In the genomic region with DNA sequence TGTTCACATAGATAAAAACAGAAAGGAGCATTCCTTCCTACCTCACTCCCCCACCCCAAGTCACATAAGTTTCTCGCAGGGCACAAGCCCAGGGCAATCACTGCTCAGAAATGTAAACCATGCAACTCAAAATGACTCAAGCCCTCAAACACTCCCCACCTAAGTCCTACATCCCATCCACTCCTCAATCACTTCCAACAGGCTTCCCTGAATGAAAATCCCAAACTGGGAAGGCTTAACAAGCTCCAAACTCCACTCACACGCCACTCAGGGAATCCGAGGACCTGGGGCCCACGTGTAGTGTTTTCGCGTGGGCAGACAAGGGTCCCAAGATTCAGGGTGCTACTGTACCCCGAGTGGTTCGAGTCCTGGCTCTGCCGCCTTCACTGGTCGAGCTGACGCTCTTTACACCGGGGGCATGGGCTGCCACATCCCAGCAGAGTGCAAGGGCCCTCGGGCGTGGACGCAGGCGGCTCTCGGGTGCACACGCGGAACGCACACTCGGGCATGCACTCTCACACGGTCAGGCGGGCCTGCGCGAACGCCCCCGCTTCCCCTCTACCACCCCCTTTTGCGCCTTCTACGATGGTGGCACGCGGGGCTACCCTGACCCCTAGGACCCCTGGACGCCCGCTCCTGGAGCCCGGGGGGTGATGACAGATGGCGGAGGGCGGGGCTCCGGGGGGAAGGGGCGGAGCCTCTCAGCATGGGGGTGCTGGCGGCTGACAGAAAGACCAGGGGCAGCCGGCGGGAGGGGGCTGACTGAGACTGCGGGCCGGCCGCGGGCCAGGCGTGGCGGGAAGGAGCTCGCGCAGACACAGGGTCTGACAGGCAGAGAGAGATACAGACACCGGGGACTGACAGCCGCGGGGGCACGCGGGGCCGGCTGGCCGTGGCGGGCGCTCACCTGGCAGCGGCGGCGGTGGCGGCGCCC, we compare ENCODE assay signal across 1 cellular context.
TF ChIP-seq lines count a peak whose summit lies in the region.

No MANE protein-coding gene starts in this region.

TF ChIP-seq in K562, 482 proteins besides CTCF, POLR2A, EP300 and RAD21 (continued from another document and continues in another):
- TF ChIP-seq, protein P1, sequence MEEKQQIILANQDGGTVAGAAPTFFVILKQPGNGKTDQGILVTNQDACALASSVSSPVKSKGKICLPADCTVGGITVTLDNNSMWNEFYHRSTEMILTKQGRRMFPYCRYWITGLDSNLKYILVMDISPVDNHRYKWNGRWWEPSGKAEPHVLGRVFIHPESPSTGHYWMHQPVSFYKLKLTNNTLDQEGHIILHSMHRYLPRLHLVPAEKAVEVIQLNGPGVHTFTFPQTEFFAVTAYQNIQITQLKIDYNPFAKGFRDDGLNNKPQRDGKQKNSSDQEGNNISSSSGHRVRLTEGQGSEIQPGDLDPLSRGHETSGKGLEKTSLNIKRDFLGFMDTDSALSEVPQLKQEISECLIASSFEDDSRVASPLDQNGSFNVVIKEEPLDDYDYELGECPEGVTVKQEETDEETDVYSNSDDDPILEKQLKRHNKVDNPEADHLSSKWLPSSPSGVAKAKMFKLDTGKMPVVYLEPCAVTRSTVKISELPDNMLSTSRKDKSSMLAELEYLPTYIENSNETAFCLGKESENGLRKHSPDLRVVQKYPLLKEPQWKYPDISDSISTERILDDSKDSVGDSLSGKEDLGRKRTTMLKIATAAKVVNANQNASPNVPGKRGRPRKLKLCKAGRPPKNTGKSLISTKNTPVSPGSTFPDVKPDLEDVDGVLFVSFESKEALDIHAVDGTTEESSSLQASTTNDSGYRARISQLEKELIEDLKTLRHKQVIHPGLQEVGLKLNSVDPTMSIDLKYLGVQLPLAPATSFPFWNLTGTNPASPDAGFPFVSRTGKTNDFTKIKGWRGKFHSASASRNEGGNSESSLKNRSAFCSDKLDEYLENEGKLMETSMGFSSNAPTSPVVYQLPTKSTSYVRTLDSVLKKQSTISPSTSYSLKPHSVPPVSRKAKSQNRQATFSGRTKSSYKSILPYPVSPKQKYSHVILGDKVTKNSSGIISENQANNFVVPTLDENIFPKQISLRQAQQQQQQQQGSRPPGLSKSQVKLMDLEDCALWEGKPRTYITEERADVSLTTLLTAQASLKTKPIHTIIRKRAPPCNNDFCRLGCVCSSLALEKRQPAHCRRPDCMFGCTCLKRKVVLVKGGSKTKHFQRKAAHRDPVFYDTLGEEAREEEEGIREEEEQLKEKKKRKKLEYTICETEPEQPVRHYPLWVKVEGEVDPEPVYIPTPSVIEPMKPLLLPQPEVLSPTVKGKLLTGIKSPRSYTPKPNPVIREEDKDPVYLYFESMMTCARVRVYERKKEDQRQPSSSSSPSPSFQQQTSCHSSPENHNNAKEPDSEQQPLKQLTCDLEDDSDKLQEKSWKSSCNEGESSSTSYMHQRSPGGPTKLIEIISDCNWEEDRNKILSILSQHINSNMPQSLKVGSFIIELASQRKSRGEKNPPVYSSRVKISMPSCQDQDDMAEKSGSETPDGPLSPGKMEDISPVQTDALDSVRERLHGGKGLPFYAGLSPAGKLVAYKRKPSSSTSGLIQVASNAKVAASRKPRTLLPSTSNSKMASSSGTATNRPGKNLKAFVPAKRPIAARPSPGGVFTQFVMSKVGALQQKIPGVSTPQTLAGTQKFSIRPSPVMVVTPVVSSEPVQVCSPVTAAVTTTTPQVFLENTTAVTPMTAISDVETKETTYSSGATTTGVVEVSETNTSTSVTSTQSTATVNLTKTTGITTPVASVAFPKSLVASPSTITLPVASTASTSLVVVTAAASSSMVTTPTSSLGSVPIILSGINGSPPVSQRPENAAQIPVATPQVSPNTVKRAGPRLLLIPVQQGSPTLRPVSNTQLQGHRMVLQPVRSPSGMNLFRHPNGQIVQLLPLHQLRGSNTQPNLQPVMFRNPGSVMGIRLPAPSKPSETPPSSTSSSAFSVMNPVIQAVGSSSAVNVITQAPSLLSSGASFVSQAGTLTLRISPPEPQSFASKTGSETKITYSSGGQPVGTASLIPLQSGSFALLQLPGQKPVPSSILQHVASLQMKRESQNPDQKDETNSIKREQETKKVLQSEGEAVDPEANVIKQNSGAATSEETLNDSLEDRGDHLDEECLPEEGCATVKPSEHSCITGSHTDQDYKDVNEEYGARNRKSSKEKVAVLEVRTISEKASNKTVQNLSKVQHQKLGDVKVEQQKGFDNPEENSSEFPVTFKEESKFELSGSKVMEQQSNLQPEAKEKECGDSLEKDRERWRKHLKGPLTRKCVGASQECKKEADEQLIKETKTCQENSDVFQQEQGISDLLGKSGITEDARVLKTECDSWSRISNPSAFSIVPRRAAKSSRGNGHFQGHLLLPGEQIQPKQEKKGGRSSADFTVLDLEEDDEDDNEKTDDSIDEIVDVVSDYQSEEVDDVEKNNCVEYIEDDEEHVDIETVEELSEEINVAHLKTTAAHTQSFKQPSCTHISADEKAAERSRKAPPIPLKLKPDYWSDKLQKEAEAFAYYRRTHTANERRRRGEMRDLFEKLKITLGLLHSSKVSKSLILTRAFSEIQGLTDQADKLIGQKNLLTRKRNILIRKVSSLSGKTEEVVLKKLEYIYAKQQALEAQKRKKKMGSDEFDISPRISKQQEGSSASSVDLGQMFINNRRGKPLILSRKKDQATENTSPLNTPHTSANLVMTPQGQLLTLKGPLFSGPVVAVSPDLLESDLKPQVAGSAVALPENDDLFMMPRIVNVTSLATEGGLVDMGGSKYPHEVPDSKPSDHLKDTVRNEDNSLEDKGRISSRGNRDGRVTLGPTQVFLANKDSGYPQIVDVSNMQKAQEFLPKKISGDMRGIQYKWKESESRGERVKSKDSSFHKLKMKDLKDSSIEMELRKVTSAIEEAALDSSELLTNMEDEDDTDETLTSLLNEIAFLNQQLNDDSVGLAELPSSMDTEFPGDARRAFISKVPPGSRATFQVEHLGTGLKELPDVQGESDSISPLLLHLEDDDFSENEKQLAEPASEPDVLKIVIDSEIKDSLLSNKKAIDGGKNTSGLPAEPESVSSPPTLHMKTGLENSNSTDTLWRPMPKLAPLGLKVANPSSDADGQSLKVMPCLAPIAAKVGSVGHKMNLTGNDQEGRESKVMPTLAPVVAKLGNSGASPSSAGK (IDR thresholded peaks at IDR 0.05) = peak; percentile 55; the same call in 1 of the 2 replicates
- TF ChIP-seq KLF1 (tag; IDR thresholded peaks at IDR 0.05) (peak; percentile 37; the same call in 1 of the 2 replicates), DPF2 (IDR thresholded peaks at IDR 0.05) (peak; percentile 29; the same call in 1 of the 2 replicates), GATAD2A (IDR thresholded peaks at IDR 0.05) (peak; percentile 87; the same call in 1 of the 2 replicates), RBM34 (IDR thresholded peaks at IDR 0.05; ENCODE audit: borderline replicate concordance, insufficient read depth, low read length) (no peak), MYC (IDR thresholded peaks at IDR 0.05; ENCODE audit: low read depth, low read length) (peak; percentile 34; the same call in 1 of the 2 replicates), MYC (CRISPR knock-in tag; IDR thresholded peaks at IDR 0.05; ENCODE audit: borderline replicate concordance, low read depth) (no peak), JUN (IDR thresholded peaks at IDR 0.05; ENCODE audit: borderline replicate concordance, low read depth, low read length) (no peak), JUN (CRISPR knock-in tag; IDR thresholded peaks at IDR 0.05; ENCODE audit: borderline replicate concordance) (peak; percentile 88; the same call in 1 of the 2 replicates), RBFOX2 (IDR thresholded peaks at IDR 0.05; ENCODE audit: low read depth, low read length) (peak; percentile 68), MEIS2 (IDR thresholded peaks at IDR 0.05; ENCODE audit: partially characterized antibody) (peak; percentile 95), NFE2L1 (tag; IDR thresholded peaks at IDR 0.05; ENCODE audit: borderline replicate concordance, low read depth) (no peak), MTA1 (IDR thresholded peaks at IDR 0.05; ENCODE audit: borderline replicate concordance) (peak; percentile 43; the same call in 1 of the 2 replicates), HLTF (IDR thresholded peaks at IDR 0.05) (0 out of 2 replicates have a peak, but pooled peaks have one; percentile 10), HDAC2 (IDR thresholded peaks at IDR 0.05) (peak; percentile 72; the same call in 1 of the 2 replicates), SRSF3 (IDR thresholded peaks at IDR 0.05; ENCODE audit: insufficient read depth, low read length) (no peak), KDM1A (IDR thresholded peaks at IDR 0.05) (peak; percentile 70 to 76; a peak in 3 of 4 replicates), ZNF76 (CRISPR knock-in tag; IDR thresholded peaks at IDR 0.05; ENCODE audit: borderline replicate concordance) (no peak), PTBP1 (IDR thresholded peaks at IDR 0.05; ENCODE audit: low read depth, low read length) (no peak)
- TF ChIP-seq, protein P2, sequence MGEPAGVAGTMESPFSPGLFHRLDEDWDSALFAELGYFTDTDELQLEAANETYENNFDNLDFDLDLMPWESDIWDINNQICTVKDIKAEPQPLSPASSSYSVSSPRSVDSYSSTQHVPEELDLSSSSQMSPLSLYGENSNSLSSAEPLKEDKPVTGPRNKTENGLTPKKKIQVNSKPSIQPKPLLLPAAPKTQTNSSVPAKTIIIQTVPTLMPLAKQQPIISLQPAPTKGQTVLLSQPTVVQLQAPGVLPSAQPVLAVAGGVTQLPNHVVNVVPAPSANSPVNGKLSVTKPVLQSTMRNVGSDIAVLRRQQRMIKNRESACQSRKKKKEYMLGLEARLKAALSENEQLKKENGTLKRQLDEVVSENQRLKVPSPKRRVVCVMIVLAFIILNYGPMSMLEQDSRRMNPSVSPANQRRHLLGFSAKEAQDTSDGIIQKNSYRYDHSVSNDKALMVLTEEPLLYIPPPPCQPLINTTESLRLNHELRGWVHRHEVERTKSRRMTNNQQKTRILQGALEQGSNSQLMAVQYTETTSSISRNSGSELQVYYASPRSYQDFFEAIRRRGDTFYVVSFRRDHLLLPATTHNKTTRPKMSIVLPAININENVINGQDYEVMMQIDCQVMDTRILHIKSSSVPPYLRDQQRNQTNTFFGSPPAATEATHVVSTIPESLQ (CRISPR knock-in tag; IDR thresholded peaks at IDR 0.05) = no peak; the same call in 1 of the 2 replicates
- TF ChIP-seq, protein P3, sequence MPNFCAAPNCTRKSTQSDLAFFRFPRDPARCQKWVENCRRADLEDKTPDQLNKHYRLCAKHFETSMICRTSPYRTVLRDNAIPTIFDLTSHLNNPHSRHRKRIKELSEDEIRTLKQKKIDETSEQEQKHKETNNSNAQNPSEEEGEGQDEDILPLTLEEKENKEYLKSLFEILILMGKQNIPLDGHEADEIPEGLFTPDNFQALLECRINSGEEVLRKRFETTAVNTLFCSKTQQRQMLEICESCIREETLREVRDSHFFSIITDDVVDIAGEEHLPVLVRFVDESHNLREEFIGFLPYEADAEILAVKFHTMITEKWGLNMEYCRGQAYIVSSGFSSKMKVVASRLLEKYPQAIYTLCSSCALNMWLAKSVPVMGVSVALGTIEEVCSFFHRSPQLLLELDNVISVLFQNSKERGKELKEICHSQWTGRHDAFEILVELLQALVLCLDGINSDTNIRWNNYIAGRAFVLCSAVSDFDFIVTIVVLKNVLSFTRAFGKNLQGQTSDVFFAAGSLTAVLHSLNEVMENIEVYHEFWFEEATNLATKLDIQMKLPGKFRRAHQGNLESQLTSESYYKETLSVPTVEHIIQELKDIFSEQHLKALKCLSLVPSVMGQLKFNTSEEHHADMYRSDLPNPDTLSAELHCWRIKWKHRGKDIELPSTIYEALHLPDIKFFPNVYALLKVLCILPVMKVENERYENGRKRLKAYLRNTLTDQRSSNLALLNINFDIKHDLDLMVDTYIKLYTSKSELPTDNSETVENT (CRISPR knock-in tag; IDR thresholded peaks at IDR 0.05) = no peak
- TF ChIP-seq, protein P4, sequence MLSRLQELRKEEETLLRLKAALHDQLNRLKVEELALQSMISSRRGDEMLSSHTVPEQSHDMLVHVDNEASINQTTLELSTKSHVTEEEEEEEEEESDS (CRISPR knock-in tag; IDR thresholded peaks at IDR 0.05) = no peak
- TF ChIP-seq, protein P5, sequence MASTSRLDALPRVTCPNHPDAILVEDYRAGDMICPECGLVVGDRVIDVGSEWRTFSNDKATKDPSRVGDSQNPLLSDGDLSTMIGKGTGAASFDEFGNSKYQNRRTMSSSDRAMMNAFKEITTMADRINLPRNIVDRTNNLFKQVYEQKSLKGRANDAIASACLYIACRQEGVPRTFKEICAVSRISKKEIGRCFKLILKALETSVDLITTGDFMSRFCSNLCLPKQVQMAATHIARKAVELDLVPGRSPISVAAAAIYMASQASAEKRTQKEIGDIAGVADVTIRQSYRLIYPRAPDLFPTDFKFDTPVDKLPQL (IDR thresholded peaks at IDR 0.05; ENCODE audit: extremely low read depth, insufficient read length) = no peak
- TF ChIP-seq, protein P6, sequence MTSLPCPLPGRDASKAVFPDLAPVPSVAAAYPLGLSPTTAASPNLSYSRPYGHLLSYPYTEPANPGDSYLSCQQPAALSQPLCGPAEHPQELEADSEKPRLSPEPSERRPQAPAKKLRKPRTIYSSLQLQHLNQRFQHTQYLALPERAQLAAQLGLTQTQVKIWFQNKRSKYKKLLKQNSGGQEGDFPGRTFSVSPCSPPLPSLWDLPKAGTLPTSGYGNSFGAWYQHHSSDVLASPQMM (CRISPR knock-in tag; IDR thresholded peaks at IDR 0.05) = no peak
- TF ChIP-seq, protein P7, sequence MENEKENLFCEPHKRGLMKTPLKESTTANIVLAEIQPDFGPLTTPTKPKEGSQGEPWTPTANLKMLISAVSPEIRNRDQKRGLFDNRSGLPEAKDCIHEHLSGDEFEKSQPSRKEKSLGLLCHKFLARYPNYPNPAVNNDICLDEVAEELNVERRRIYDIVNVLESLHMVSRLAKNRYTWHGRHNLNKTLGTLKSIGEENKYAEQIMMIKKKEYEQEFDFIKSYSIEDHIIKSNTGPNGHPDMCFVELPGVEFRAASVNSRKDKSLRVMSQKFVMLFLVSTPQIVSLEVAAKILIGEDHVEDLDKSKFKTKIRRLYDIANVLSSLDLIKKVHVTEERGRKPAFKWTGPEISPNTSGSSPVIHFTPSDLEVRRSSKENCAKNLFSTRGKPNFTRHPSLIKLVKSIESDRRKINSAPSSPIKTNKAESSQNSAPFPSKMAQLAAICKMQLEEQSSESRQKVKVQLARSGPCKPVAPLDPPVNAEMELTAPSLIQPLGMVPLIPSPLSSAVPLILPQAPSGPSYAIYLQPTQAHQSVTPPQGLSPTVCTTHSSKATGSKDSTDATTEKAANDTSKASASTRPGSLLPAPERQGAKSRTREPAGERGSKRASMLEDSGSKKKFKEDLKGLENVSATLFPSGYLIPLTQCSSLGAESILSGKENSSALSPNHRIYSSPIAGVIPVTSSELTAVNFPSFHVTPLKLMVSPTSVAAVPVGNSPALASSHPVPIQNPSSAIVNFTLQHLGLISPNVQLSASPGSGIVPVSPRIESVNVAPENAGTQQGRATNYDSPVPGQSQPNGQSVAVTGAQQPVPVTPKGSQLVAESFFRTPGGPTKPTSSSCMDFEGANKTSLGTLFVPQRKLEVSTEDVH (IDR thresholded peaks at IDR 0.05; ENCODE audit: low read depth, partially characterized antibody) = no peak
- TF ChIP-seq, protein P8, sequence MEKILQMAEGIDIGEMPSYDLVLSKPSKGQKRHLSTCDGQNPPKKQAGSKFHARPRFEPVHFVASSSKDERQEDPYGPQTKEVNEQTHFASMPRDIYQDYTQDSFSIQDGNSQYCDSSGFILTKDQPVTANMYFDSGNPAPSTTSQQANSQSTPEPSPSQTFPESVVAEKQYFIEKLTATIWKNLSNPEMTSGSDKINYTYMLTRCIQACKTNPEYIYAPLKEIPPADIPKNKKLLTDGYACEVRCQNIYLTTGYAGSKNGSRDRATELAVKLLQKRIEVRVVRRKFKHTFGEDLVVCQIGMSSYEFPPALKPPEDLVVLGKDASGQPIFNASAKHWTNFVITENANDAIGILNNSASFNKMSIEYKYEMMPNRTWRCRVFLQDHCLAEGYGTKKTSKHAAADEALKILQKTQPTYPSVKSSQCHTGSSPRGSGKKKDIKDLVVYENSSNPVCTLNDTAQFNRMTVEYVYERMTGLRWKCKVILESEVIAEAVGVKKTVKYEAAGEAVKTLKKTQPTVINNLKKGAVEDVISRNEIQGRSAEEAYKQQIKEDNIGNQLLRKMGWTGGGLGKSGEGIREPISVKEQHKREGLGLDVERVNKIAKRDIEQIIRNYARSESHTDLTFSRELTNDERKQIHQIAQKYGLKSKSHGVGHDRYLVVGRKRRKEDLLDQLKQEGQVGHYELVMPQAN (IDR thresholded peaks at IDR 0.05; ENCODE audit: borderline replicate concordance) = peak; percentile 87
